ENCODE assay signal across 8 cellular contexts in genomic region chr5:44808435-44809214, GRCh38. TPM values are rescaled to one million over a fixed set of nuclear protein-coding genes. Genes with fewer than 3 reads are reported as not detected.
A peak's percentile ranks its signal among the peaks of the same experiment; 100 is the strongest.
DNase-seq lines count a peak whose midpoint lies in the region; TF ChIP-seq lines count a peak whose summit lies in the region.

TSS of gene MRPS30 (plus strand) at chr5:44808947. CDS start at chr5:44808963, 16 bp downstream.

- H3K36me3 ChIP-seq in MG63 = peaks cover 33% of the 10 kb centered on the region

- in situ Hi-C loops in G401 (cut with HindIII; ENCODE audit: low sequenced_read_pairs) = no loop called here

- no peak within 1 kb of the TSS for H3K23ac ChIP-seq in H9 (ENCODE audit: insufficient read length, low read depth, low read length)

- peak within 1 kb of the TSS; percentile 22 for H3K4ac ChIP-seq in H9 (ENCODE audit: low read depth, low read length)

- H2BK120ac ChIP-seq in H9 (ENCODE audit: low read depth, low read length, poor library complexity, severe bottlenecking) = no peak within 1 kb of the TSS

- H3K56ac ChIP-seq in H9 (ENCODE audit: insufficient read length, low read depth, low read length) = no peak within 1 kb of the TSS

- H3K27me3 ChIP-seq in H9 (ENCODE audit: insufficient read depth, low read length) (no peaks in the 10 kb centered on the region), MG63 (no peaks in the 10 kb centered on the region)

- no peak within 1 kb of the TSS for H4K8ac ChIP-seq in H9 (replicated peaks; ENCODE audit: insufficient read length, low read depth, low read length)

- peak within 1 kb of the TSS; percentile 10 for H4K91ac ChIP-seq in H9 (ENCODE audit: insufficient read length, low read depth, low read length)

- H3K4me3 Mint-ChIP-seq in H9 (peak within 1 kb of the TSS; percentile 96 to 99), neural crest cell (peak within 1 kb of the TSS; percentile 96)

- H3K27ac Mint-ChIP-seq in H9 (peak within 1 kb of the TSS; percentile 96 to 99 (median 99)), neural crest cell (ENCODE audit: unreplicated experiment) (peak within 1 kb of the TSS; percentile 98)

- H2BK12ac ChIP-seq in H9 (ENCODE audit: insufficient read length, low read depth, low read length) = no peak within 1 kb of the TSS

- no peak within 1 kb of the TSS for H2AFZ ChIP-seq in H9 (ENCODE audit: low read length)

- DNase-seq in G401 (ENCODE audit: low spot score) (peak; percentile 100), H9 (peak; percentile 98), MG63 (peak; percentile 97), SIG-M5 (lab: John Stamatoyannopoulos, UW) (peak; percentile 98), activated gamma-delta T cell treated with Interleukin-2 at 50 U/mL for 16 hours (peak; percentile 87), fibroblast of villous mesenchyme (ENCODE audit: low read depth) (peak; percentile 99), neural crest cell (ENCODE audit: low read depth, low spot score) (peak; percentile 78), stromal cell of bone marrow (ENCODE audit: low read depth) (peak; percentile 99)

- H3K23me2 ChIP-seq in H9 (ENCODE audit: insufficient read length, low read depth, low read length, poor library complexity, severe bottlenecking) = peaks cover 4% of the 10 kb centered on the region

- H3K14ac ChIP-seq in H9 (ENCODE audit: insufficient read depth, low read length) = peak within 1 kb of the TSS; percentile 90

- H2BK15ac ChIP-seq in H9 (ENCODE audit: low read depth, low read length) = no peak within 1 kb of the TSS

- no peaks in the 10 kb centered on the region; a peak in 2 of 5 replicates for H3K9me3 Mint-ChIP-seq in H9
- H3K9me3 Mint-ChIP-seq in neural crest cell = no peaks in the 10 kb centered on the region

- no peaks in the 10 kb centered on the region for H4K20me1 ChIP-seq in H9 (ENCODE audit: control insufficient read depth, insufficient read depth, insufficient read length)

- H2AK5ac ChIP-seq in H9 (ENCODE audit: insufficient read length, low read length) = no peak within 1 kb of the TSS

- peak within 1 kb of the TSS; percentile 98 for H3K4me3 ChIP-seq in MG63
- peak within 1 kb of the TSS; percentile 85 for H3K4me3 ChIP-seq in fibroblast of villous mesenchyme (ENCODE audit: low read depth, low read length)

- no peaks in the 10 kb centered on the region for H3K9me3 ChIP-seq in H9 (ENCODE audit: control insufficient read depth, low read depth, low read length)
- H3K9me3 ChIP-seq in MG63 = no peaks in the 10 kb centered on the region

- H2BK20ac ChIP-seq in H9 (ENCODE audit: low read depth, low read length, poor library complexity, severe bottlenecking) = no peak within 1 kb of the TSS

- H3K4me1 Mint-ChIP-seq in H9 (peaks cover 22 to 30% of the 10 kb centered on the region in 2 experiments), neural crest cell (peaks cover 32% of the 10 kb centered on the region)

- H3K9ac ChIP-seq in H9 (ENCODE audit: extremely low read depth, insufficient read length, low read length) = peak within 1 kb of the TSS; percentile 88

- TF ChIP-seq CTCF in H9 (conservative IDR thresholded peaks at IDR 0.05) (peak; percentile 61), fibroblast of villous mesenchyme (IDR thresholded peaks at IDR 0.05; ENCODE audit: insufficient read depth, low read depth, low read length) (peak; percentile 44), neural crest cell (conservative IDR thresholded peaks at IDR 0.05) (peak; percentile 57)

- H3K36me3 Mint-ChIP-seq in H9 (ENCODE audit: insufficient read depth in 1 of 3, low read depth in 3 of 3) = peaks cover 14 to 30% (median 21%) of the 10 kb centered on the region in 3 experiments
- H3K36me3 Mint-ChIP-seq in neural crest cell (ENCODE audit: low read depth) = peaks cover 1% of the 10 kb centered on the region

- H3K27ac ChIP-seq in H9 (ENCODE audit: insufficient read length, low read depth, low read length) = peak within 1 kb of the TSS; percentile 10

- H3K4me1 ChIP-seq in H9 (ENCODE audit: insufficient read depth, low read length) = no peaks in the 10 kb centered on the region

- H3K79me1 ChIP-seq in H9 (ENCODE audit: insufficient read depth, low read depth, low read length, poor library complexity, severe bottlenecking) = no peaks in the 10 kb centered on the region

- peak within 1 kb of the TSS; percentile 78 for H3K18ac ChIP-seq in H9 (ENCODE audit: insufficient read length, low read depth, low read length)

- no peak within 1 kb of the TSS for H2BK5ac ChIP-seq in H9 (ENCODE audit: insufficient read length, low read length)

- peaks cover 16% of the 10 kb centered on the region; the same call in 1 of the 2 replicates for H3K79me2 ChIP-seq in H9 (ENCODE audit: insufficient read depth, low read length)

- peak within 1 kb of the TSS; percentile 82 for H3K4me2 ChIP-seq in H9 (ENCODE audit: insufficient read depth, insufficient read length, low read length)

- peak within 1 kb of the TSS; percentile 74 for H4K5ac ChIP-seq in H9 (ENCODE audit: insufficient read length, low read depth, low read length)

- WGBS in H9 (ENCODE audit: extremely low coverage, insufficient read length, low lambda C conversion rate) = no CpG with 5 or more reads among the region's 47 CpGs

- H3K27me3 Mint-ChIP-seq in H9 (ENCODE audit: low read depth) (no peaks in the 10 kb centered on the region), neural crest cell (ENCODE audit: low read depth) (no peaks in the 10 kb centered on the region)

- no peak within 1 kb of the TSS for H3T11ph ChIP-seq in H9 (ENCODE audit: low read length)

RNA-seq across cellular contexts. Expression of gene MRPS30, which starts in this region (rescaled TPM):
- total RNA-seq in G401 (2014; rRNA removed; shearing (Covaris generic)) = 38.0 and 42.8 TPM in 2 replicates
- total RNA-seq in H9 (2021) (76.3 and 78.0 TPM in 2 replicates), fibroblast of villous mesenchyme (48.0 and 66.1 TPM in 2 replicates), neural crest cell (52.2 and 54.1 TPM in 2 replicates)
- 55.6 and 59.6 TPM in 2 replicates for total RNA-seq in MG63 (2014; rRNA removed; shearing (Covaris generic); ENCODE audit: low replicate concordance)

Comparison
In these comparisons a context has a peak if more than half of its experiments do, and no peak if none do; other contexts are left out.
1. Peak in every context shown above with its lines: DNase-seq, H3K4me3 ChIP-seq and H3K27ac ChIP-seq.